In the genomic region with DNA sequence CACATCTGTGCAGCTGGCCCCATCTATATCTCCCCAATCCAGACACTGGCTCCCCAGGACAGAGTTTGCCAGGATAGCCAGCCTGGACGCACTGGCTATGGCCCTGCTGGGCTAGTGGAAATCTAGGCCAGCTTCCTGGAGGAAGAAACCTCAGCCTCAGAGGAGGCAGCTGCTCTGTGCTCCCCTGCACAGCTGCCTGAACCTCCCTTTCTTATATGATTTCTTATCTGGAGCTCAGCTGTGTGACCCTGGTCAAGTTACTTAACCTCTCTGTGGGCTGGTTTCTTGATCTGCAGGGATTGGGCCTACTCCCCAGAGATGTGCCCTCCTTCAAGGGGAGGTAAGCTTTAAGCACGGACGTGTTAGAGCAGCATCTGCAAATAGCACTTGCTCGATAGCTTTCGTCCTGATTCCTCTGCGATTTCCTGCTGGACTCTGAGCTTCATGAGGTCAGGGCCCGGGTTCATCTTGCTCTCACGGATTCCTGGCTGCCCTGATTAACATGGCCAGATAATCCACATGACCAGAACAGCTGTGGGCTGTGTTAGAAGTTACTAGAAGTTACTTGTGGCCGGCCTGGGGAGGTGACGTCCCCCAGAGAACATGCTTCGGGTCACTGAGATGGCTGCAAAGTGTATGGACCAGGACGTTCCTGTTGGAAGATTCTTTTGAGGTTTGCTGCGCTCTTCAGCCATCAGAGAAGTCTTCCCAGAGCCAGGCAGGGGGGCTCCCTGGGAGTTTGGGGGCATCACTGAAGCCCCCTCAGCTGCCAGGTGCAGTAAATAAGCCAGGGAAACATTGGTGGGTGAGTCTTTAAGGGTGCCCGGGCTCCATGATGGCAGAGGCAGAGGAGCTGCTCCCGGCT, we compare ENCODE assay signal across 1 cellular context.
TF ChIP-seq lines count a peak whose summit lies in the region.

No MANE protein-coding gene starts in this region.

TF ChIP-seq in liver, 16 proteins besides CTCF, POLR2A, EP300 and RAD21 (continued from another document):
- TF ChIP-seq, protein P1, sequence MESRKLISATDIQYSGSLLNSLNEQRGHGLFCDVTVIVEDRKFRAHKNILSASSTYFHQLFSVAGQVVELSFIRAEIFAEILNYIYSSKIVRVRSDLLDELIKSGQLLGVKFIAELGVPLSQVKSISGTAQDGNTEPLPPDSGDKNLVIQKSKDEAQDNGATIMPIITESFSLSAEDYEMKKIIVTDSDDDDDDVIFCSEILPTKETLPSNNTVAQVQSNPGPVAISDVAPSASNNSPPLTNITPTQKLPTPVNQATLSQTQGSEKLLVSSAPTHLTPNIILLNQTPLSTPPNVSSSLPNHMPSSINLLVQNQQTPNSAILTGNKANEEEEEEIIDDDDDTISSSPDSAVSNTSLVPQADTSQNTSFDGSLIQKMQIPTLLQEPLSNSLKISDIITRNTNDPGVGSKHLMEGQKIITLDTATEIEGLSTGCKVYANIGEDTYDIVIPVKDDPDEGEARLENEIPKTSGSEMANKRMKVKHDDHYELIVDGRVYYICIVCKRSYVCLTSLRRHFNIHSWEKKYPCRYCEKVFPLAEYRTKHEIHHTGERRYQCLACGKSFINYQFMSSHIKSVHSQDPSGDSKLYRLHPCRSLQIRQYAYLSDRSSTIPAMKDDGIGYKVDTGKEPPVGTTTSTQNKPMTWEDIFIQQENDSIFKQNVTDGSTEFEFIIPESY (IDR thresholded peaks at IDR 0.05) = no peak
- peak; percentile 75 for TF ChIP-seq NR2F2 (IDR thresholded peaks at IDR 0.05)
- TF ChIP-seq, protein P2, sequence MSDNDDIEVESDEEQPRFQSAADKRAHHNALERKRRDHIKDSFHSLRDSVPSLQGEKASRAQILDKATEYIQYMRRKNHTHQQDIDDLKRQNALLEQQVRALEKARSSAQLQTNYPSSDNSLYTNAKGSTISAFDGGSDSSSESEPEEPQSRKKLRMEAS (IDR thresholded peaks at IDR 0.05) = no peak
- TF ChIP-seq HNF4G (IDR thresholded peaks at IDR 0.05) = peak; percentile 78
- TF ChIP-seq RXRA (IDR thresholded peaks at IDR 0.05) = peak; percentile 91
- TF ChIP-seq, protein P3, sequence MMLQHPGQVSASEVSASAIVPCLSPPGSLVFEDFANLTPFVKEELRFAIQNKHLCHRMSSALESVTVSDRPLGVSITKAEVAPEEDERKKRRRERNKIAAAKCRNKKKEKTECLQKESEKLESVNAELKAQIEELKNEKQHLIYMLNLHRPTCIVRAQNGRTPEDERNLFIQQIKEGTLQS (IDR thresholded peaks at IDR 0.05) = no peak
- peak; percentile 35 for TF ChIP-seq FOXA2 (IDR thresholded peaks at IDR 0.05)
- peak in 1 of 2 donors; percentile 60 for TF ChIP-seq JUND (IDR thresholded peaks at IDR 0.05)
- peak in 1 of 2 donors; percentile 48 for TF ChIP-seq GABPA (IDR thresholded peaks at IDR 0.05 in 1 of 2, conservative IDR thresholded peaks at IDR 0.05 in 1 of 2)
